12 cellular contexts compared by ENCODE assay signal in genomic region chr9:94804917-94805544, GRCh38.
DNase-seq lines count a peak whose midpoint lies in the region; FAIRE-seq and TF ChIP-seq lines count a peak whose summit lies in the region.
"Had no signal": no experiment of that assay in that cellular context is flagged by ENCODE, and none has a peak within 500 bp of the region (broad histone marks: within the 10 kb centered on the region; RNA-seq: fewer than 3 reads in every experiment).

No MANE protein-coding gene starts in this region.

- no peaks in the 10 kb centered on the region for H3K27me3 ChIP-seq in tibial artery
- H3K27me3 ChIP-seq in CD4-positive, alpha-beta memory T cell (ENCODE audit: insufficient read depth, low read length): no peaks in the 10 kb centered on the region

- no TSS peak for BruUV-seq in OCI-LY7 (replicated peaks; lab: Mats Ljungman, UMichigan)

- POLR2A ChIA-PET in OCI-LY7 (lab: Charles Lee): interaction anchor here (0.6 to 1.5 kb wide), 2 partner anchors 8 to 52 kb away, joined by 3 to 6 read pairs; no protein-coding TSS in a partner anchor
- POLR2A ChIA-PET in CD4-positive, alpha-beta memory T cell (lab: Charles Lee; ENCODE audit: partially characterized antibody): no interaction called here

- no peak overlapping the region for H3K4me2 ChIP-seq in OCI-LY7 (ENCODE audit: low read length)

- no peak for TF ChIP-seq CTCF in OCI-LY7 (conservative IDR thresholded peaks at IDR 0.05; ENCODE audit: low read length)
- TF ChIP-seq CTCF in tibial artery (IDR thresholded peaks at IDR 0.05): no peak

- H3K4me3 ChIP-seq in OCI-LY7 (ENCODE audit: low read depth, low read length, poor library complexity, severe bottlenecking) (no peak overlapping the region), tibial artery (no peak overlapping the region)
- H3K4me3 ChIP-seq in CD4-positive, alpha-beta memory T cell (ENCODE audit: low read length in 2 of 2): no peak overlapping the region
- H3K4me3 ChIP-seq: lung had no signal

- no peaks in the 10 kb centered on the region for H4K20me1 ChIP-seq in OCI-LY7 (ENCODE audit: insufficient read depth, low read length)

- no peaks in the 10 kb centered on the region for H3K79me2 ChIP-seq in OCI-LY7 (ENCODE audit: insufficient read depth, low read depth, low read length)

- H3K4me1 ChIP-seq in OCI-LY7 (ENCODE audit: insufficient read depth, low read length, poor library complexity, severe bottlenecking) (peaks cover 20% of the 10 kb centered on the region), tibial artery (peaks cover 0 to 94% (median 43%) of the 10 kb centered on the region in 4 donors)
- H3K4me1 ChIP-seq in CD4-positive, alpha-beta memory T cell (ENCODE audit: insufficient read depth, low read length): no peaks in the 10 kb centered on the region

- H3K36me3 Mint-ChIP-seq in CD4-positive, alpha-beta memory T cell: peaks cover 27 to 55% of the 10 kb centered on the region in 2 donors

- no peak overlapping the region for H2AFZ ChIP-seq in OCI-LY7 (ENCODE audit: low read length)

- H3K9me2 ChIP-seq in OCI-LY7 (ENCODE audit: insufficient read depth, low read length): no peaks in the 10 kb centered on the region

- H3K27me3 Mint-ChIP-seq in CD4-positive, alpha-beta memory T cell: no peaks in the 10 kb centered on the region
- H3K27me3 Mint-ChIP-seq: stimulated activated naive B cell treated with anti-CD40 and anti-IgM and Interleukin-4, amounts not matched to agents 10 μg/mL and 1 μg/mL and 100 μg/mL, for 72 hours had no signal

- FAIRE-seq in islet of Langerhans (lab: Jason Lieb, UNC): peak; percentile 53

- peaks cover 0 to 13% (median 4%) of the 10 kb centered on the region in 4 donors for H3K4me1 Mint-ChIP-seq in CD4-positive, alpha-beta memory T cell

- CTCF ChIA-PET in OCI-LY7 (lab: Charles Lee; ENCODE audit: unreplicated experiment): no interaction called here
- CTCF ChIA-PET in CD4-positive, alpha-beta memory T cell (lab: Charles Lee; ENCODE audit: partially characterized antibody): interaction anchor here (0.7 to 1.3 kb wide), 3 partner anchors 13 to 22 kb away, joined by 3 read pairs; no protein-coding TSS in a partner anchor

- peaks cover 26% of the 10 kb centered on the region for H3K36me3 ChIP-seq in OCI-LY7 (ENCODE audit: insufficient read depth, low read length)
- H3K36me3 ChIP-seq in tibial artery: peaks cover 0 to 10% (median 0%) of the 10 kb centered on the region in 3 donors
- H3K36me3 ChIP-seq in CD4-positive, alpha-beta memory T cell (ENCODE audit: insufficient read depth, low read length): no peaks in the 10 kb centered on the region

- H3K27ac ChIP-seq in OCI-LY7 (ENCODE audit: low read depth, low read length, poor library complexity, severe bottlenecking): no peak overlapping the region
- H3K27ac ChIP-seq in tibial artery: peak overlapping the region; percentile 6 to 66
- H3K27ac ChIP-seq in CD4-positive, alpha-beta memory T cell (ENCODE audit: low read depth, low read length): no peak overlapping the region

- H3K4me3 Mint-ChIP-seq in CD4-positive, alpha-beta memory T cell: no peak overlapping the region
- H3K4me3 Mint-ChIP-seq: H9; stimulated activated naive B cell treated with anti-CD40 and anti-IgM and Interleukin-4, amounts not matched to agents 10 μg/mL and 1 μg/mL and 100 μg/mL, for 72 hours had no signal

- intact Hi-C loops in OCI-LY7 (cut with micrococcal nuclease; ENCODE audit: unreplicated experiment): no loop called here
- intact Hi-C loops in tibial artery (cut with DNase I; ENCODE audit: low total_unique reads): no loop called here
- intact Hi-C loops in CD4-positive, alpha-beta memory T cell (cut with micrococcal nuclease): no loop called here

- no peaks in the 10 kb centered on the region for H3K9me3 Mint-ChIP-seq in CD4-positive, alpha-beta memory T cell
- H3K9me3 Mint-ChIP-seq: H9; stimulated activated naive B cell treated with anti-CD40 and anti-IgM and Interleukin-4, amounts not matched to agents 10 μg/mL and 1 μg/mL and 100 μg/mL, for 72 hours had no signal

- DNase-seq in NCI-H1417 (lab: John Stamatoyannopoulos, UW) (peak; percentile 5 to 72 (median 10)), NCI-H1417 treated with DMSO at 0.1 percent for 48 hours (lab: John Stamatoyannopoulos, UW) (no peak), OCI-LY7 (ENCODE audit: low spot score) (peak; percentile 5), tibial artery (no peak), SKM-1 (lab: John Stamatoyannopoulos, UW; ENCODE audit: unreplicated experiment) (no peak), SHP77 treated with DMSO at 0.1 percent for 48 hours (lab: John Stamatoyannopoulos, UW) (no peak)
- DNase-seq in CD4-positive, alpha-beta memory T cell: no peak
- DNase-seq: ACHN; H9; stimulated activated naive B cell treated with anti-CD40 and anti-IgM and Interleukin-4, amounts not matched to agents 10 μg/mL and 1 μg/mL and 100 μg/mL, for 72 hours had no signal

- H3K9me3 ChIP-seq in OCI-LY7 (ENCODE audit: low read length) (no peaks in the 10 kb centered on the region), tibial artery (no peaks in the 10 kb centered on the region)
- H3K9me3 ChIP-seq in CD4-positive, alpha-beta memory T cell (ENCODE audit: control insufficient read depth in 1 of 2, low read length in 2 of 2): no peaks in the 10 kb centered on the region

- H3K27ac Mint-ChIP-seq in CD4-positive, alpha-beta memory T cell: no peak overlapping the region
- H3K27ac Mint-ChIP-seq: stimulated activated naive B cell treated with anti-CD40 and anti-IgM and Interleukin-4, amounts not matched to agents 10 μg/mL and 1 μg/mL and 100 μg/mL, for 72 hours had no signal

Comparison
In these comparisons a context has a peak if more than half of its experiments do, and no peak if none do; other contexts are left out.
1. DNase-seq: peak in NCI-H1417 (3 of 3) and OCI-LY7 (single experiment); none in NCI-H1417 treated with DMSO at 0.1 percent for 48 hours (single experiment), tibial artery (0 of 2), SKM-1 (single experiment), SHP77 treated with DMSO at 0.1 percent for 48 hours (single experiment) and CD4-positive, alpha-beta memory T cell (0 of 5).
2. H3K27ac ChIP-seq: peak in tibial artery (2 of 2); none in OCI-LY7 (single experiment) and CD4-positive, alpha-beta memory T cell (single experiment).